Comparison of ENCODE assay signal across 8 cellular contexts in the genomic region with DNA sequence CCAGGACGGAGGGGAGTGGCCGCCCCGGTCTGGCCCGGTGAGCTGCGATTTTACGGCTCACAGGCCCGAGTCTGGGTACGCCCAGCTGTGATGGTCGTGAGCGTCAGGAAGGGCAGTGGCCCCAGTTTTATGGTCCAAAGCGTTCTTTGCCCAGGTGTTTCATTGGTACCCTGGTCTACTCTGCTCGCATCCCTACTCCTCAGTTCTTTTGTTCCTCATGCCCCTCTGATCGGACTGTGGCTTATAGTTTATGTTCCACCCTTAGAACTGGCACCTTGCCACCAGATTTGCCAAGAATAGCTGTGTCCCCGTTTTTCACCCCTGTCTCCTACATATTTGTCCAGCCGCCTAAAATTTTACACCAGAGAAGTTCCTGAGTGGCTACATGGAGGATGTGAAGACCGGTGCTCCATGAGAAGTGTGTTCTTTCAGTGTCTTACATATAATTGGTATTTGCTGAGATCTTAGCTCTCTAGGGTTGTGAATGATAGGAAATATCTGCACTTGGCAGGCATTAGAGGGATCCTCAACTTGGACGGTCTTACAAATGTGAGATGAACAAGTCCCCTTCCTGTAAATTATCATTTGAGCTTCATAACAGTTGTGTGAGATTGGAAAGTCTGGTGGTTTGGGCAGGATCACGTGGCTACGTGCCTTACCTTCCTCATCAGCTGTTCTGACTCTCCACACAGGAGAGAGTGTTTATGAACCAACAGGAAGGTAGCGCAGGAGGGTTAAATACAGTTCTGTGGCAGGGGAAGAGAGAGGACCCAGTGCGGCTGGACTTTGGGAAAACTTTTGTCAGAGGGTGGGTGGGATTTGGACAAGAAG. TPM values are rescaled to one million over a fixed set of nuclear protein-coding genes. Genes with fewer than 3 reads are reported as not detected.
A peak's percentile ranks its signal among the peaks of the same experiment; 100 is the strongest.
DNase-seq lines count a peak whose midpoint lies in the region; TF ChIP-seq lines count a peak whose summit lies in the region.

No MANE protein-coding gene starts in this region.

- dilution Hi-C loops in mammary epithelial cell (cut with HindIII; ENCODE audit: low sequenced_read_pairs) = loop anchor here (5.0 kb wide), 1 partner anchor 52 kb away; no protein-coding TSS in a partner anchor

- H3K36me3 Mint-ChIP-seq in type B pancreatic cell = no peaks in the 10 kb centered on the region

- H3K4me2 ChIP-seq in Karpas-422 (ENCODE audit: low read depth, low read length, poor library complexity, severe bottlenecking) (peak overlapping the region; percentile 91), mammary epithelial cell (ENCODE audit: insufficient read depth, low read depth, low read length) (peak overlapping the region; percentile 98)

- H3K4me3 Mint-ChIP-seq in type B pancreatic cell = no peak overlapping the region

- H3K4me1 ChIP-seq in Karpas-422 (ENCODE audit: low read length) (peaks cover 26% of the 10 kb centered on the region), mammary epithelial cell (ENCODE audit: insufficient read depth, low read length) (peaks cover 53% of the 10 kb centered on the region)

- TF ChIP-seq CTCF in GM12865 (IDR thresholded peaks at IDR 0.05; ENCODE audit: insufficient read depth, low read depth, low read length, missing control alignments) (no peak), mammary epithelial cell (conservative IDR thresholded peaks at IDR 0.05 in 1 of 2, IDR thresholded peaks at IDR 0.05 in 1 of 2; ENCODE audit: extremely low read depth in 1 of 2, insufficient read depth in 1 of 2, low read depth in 1 of 2, low read length in 2 of 2) (no peak), type B pancreatic cell (conservative IDR thresholded peaks at IDR 0.05) (no peak)

- no peaks in the 10 kb centered on the region for H3K9me3 Mint-ChIP-seq in type B pancreatic cell

- intact Hi-C loops in mammary epithelial cell (cut with micrococcal nuclease) = loop anchor here (2.0 kb wide), 1 partner anchor 53 kb away; no protein-coding TSS in a partner anchor

- TSS peak; percentile 57 for BruUV-seq in mammary epithelial cell (replicated peaks; lab: Mats Ljungman, UMichigan)

- H3K9me3 ChIP-seq in Karpas-422 (ENCODE audit: low read length) = peaks cover 4% of the 10 kb centered on the region; the same call in 1 of the 2 replicates
- no peaks in the 10 kb centered on the region for H3K9me3 ChIP-seq in mammary epithelial cell (replicated peaks; ENCODE audit: insufficient read depth, low read length)

- CTCF ChIA-PET in mammary epithelial cell (lab: Charles Lee; ENCODE audit: low non-redundant PET) = interaction anchor here (0.6 to 0.7 kb wide), 2 partner anchors 208 to 234 kb away, joined by 3 to 4 read pairs; no protein-coding TSS in a partner anchor

- H3K79me2 ChIP-seq in Karpas-422 (ENCODE audit: low read length) (0 out of 2 replicates have a peak, but pooled peaks cover 3% of the 10 kb centered on the region), mammary epithelial cell (ENCODE audit: insufficient read depth, low read length) (peaks cover 79% of the 10 kb centered on the region)

- H2AFZ ChIP-seq in Karpas-422 (ENCODE audit: low read length) (peak overlapping the region; percentile 95), mammary epithelial cell (ENCODE audit: low read depth, low read length) (peak overlapping the region; percentile 88)

- in situ Hi-C loops in mammary epithelial cell (cut with MboI; ENCODE audit: low sequenced_read_pairs in 2 of 2) = no loop called here

- H3K27me3 Mint-ChIP-seq in type B pancreatic cell = no peaks in the 10 kb centered on the region

- H3K4me1 Mint-ChIP-seq in type B pancreatic cell (ENCODE audit: unreplicated experiment) = peaks cover 25% of the 10 kb centered on the region

- no peak overlapping the region for H3K27ac Mint-ChIP-seq in type B pancreatic cell

- no peaks in the 10 kb centered on the region for H3K9me2 ChIP-seq in Karpas-422 (replicated peaks; ENCODE audit: insufficient read depth, low read length)

- H3K9ac ChIP-seq in Karpas-422 (ENCODE audit: low read length) (peak overlapping the region; percentile 77), mammary epithelial cell (ENCODE audit: insufficient read depth, low read length) (peak overlapping the region; percentile 94)

- H3K27me3 ChIP-seq in Karpas-422 (ENCODE audit: low read length) (no peaks in the 10 kb centered on the region), mammary epithelial cell (ENCODE audit: insufficient read depth, low read length) (no peaks in the 10 kb centered on the region)

- H4K20me1 ChIP-seq in Karpas-422 (ENCODE audit: insufficient read depth, low read depth, low read length) = peaks cover 52% of the 10 kb centered on the region
- H4K20me1 ChIP-seq in mammary epithelial cell (ENCODE audit: insufficient read depth, low read length) = no peaks in the 10 kb centered on the region

- 20% methylated on average over 9 of the region's 21 CpGs for WGBS in mammary epithelial cell (ENCODE audit: low coverage, missing lambda C conversion rate)

- H3K4me3 ChIP-seq in GM12865 (ENCODE audit: low read depth, low read length) (peak overlapping the region; percentile 94), Karpas-422 (ENCODE audit: low read length) (peak overlapping the region; percentile 75), mammary epithelial cell (replicated peaks in 1 of 3; ENCODE audit: insufficient read depth in 1 of 3, low read depth in 2 of 3, low read length in 3 of 3) (peak overlapping the region; percentile 56 to 97 (median 56))

- H3K36me3 ChIP-seq in Karpas-422 (ENCODE audit: insufficient read depth, low read length) (no peaks in the 10 kb centered on the region), mammary epithelial cell (ENCODE audit: insufficient read depth, low read length) (no peaks in the 10 kb centered on the region)

- peak; percentile 27 for DNase-seq in GM12865 (ENCODE audit: low read depth)
- peak; percentile 67 for DNase-seq in Karpas-422
- DNase-seq in mammary epithelial cell = no peak
- DNase-seq in lung microvascular endothelial cell (ENCODE audit: low read depth in 2 of 2) = peak; percentile 11 to 48
- no peak for DNase-seq in type B pancreatic cell (ENCODE audit: extremely low spot score, unreplicated experiment)
- DNase-seq in cerebellar nuclear complex (lab: John Stamatoyannopoulos, UW) = no peak
- DNase-seq in hippocampal formation (lab: John Stamatoyannopoulos, UW) = no peak
- DNase-seq in cerebellum (ENCODE audit: low spot score) = no peak

- H3K27ac ChIP-seq in Karpas-422 (ENCODE audit: low read length) (no peak overlapping the region), mammary epithelial cell (ENCODE audit: insufficient read depth, low read depth, low read length) (peak overlapping the region; percentile 92)

RNA-seq across cellular contexts. Expression of a gene that starts 1.1 kb away (rescaled TPM):
- 15.4 and 17.0 TPM in 2 replicates for total RNA-seq in Karpas-422 (2014; rRNA removed; shearing (Covaris generic); ENCODE audit: low replicate concordance)
- total RNA-seq in mammary epithelial cell = 10 to 100 TPM; 42.1 to 48.2 TPM
- 30.9 TPM for polyA plus RNA-seq in mammary epithelial cell
- polyA minus RNA-seq in mammary epithelial cell = 62.4 TPM
- total RNA-seq in lung microvascular endothelial cell = 14.8 and 23.0 TPM in 2 replicates
- 16.1 and 26.1 TPM in 2 replicates for total RNA-seq in type B pancreatic cell (ENCODE audit: low replicate concordance)
- total RNA-seq in cerebellum = 117 TPM

Comparison
In these comparisons a context has a peak if more than half of its experiments do, and no peak if none do; other contexts are left out.
1. DNase-seq: peak in GM12865 (single experiment), Karpas-422 (single experiment) and lung microvascular endothelial cell (2 of 2); none in mammary epithelial cell (single experiment), type B pancreatic cell (single experiment), cerebellar nuclear complex (0 of 2), hippocampal formation (0 of 2) and cerebellum (single experiment).
2. Peak in every context shown above with its lines, with median percentiles within 50 percentile points of each other: H3K4me3 ChIP-seq.